Comparison of ENCODE assay signal across 1 cellular context in the genomic region with DNA sequence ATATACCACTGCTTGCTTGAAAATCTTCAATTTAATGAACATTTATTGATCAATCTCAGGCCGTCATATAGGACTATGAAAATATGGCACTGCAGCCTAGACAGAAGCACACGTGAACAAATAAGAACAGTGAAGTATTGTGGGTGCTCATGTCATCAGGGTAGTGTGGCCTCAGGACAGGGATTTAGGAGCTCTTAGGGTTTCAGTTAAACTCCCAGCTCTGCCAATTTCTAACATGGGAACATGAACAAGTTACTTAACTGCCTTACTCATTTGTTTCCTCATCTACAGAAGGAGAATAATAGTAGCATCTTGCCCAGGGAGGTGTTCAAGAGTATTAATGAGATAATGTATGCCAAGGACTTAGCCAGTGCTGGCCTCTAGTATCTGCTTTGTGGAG.
TF ChIP-seq lines count a peak whose summit lies in the region.

No MANE protein-coding gene starts in this region.

TF ChIP-seq in IMR-90, 13 proteins besides CTCF, POLR2A, EP300 and RAD21:
- no peak for TF ChIP-seq CEBPB (IDR thresholded peaks at IDR 0.05; ENCODE audit: low read depth, low read length)
- TF ChIP-seq FOS (IDR thresholded peaks at IDR 0.05; ENCODE audit: low read depth, low read length), result no peak
- TF ChIP-seq, protein P1, sequence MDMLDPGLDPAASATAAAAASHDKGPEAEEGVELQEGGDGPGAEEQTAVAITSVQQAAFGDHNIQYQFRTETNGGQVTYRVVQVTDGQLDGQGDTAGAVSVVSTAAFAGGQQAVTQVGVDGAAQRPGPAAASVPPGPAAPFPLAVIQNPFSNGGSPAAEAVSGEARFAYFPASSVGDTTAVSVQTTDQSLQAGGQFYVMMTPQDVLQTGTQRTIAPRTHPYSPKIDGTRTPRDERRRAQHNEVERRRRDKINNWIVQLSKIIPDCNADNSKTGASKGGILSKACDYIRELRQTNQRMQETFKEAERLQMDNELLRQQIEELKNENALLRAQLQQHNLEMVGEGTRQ (IDR thresholded peaks at IDR 0.05; ENCODE audit: low read depth, low read length), result no peak
- TF ChIP-seq, protein P2, sequence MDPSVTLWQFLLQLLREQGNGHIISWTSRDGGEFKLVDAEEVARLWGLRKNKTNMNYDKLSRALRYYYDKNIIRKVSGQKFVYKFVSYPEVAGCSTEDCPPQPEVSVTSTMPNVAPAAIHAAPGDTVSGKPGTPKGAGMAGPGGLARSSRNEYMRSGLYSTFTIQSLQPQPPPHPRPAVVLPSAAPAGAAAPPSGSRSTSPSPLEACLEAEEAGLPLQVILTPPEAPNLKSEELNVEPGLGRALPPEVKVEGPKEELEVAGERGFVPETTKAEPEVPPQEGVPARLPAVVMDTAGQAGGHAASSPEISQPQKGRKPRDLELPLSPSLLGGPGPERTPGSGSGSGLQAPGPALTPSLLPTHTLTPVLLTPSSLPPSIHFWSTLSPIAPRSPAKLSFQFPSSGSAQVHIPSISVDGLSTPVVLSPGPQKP (IDR thresholded peaks at IDR 0.05; ENCODE audit: borderline replicate concordance, low read depth, low read length), result no peak
- TF ChIP-seq CHD1 (IDR thresholded peaks at IDR 0.05; ENCODE audit: low read depth, low read length), result no peak
- TF ChIP-seq SMC3 (IDR thresholded peaks at IDR 0.05; ENCODE audit: low read depth, low read length), result no peak
- TF ChIP-seq MAFK (IDR thresholded peaks at IDR 0.05; ENCODE audit: low read depth, low read length), result no peak
- TF ChIP-seq NFE2L2 (IDR thresholded peaks at IDR 0.05; ENCODE audit: low read depth, low read length), result no peak
- no peak for TF ChIP-seq RCOR1 (IDR thresholded peaks at IDR 0.05; ENCODE audit: insufficient replicate concordance, low read length)
